35 cellular contexts compared by ENCODE assay signal in genomic region chr7:68103319-68103718, GRCh38.
"Had no signal": no experiment of that assay in that cellular context is flagged by ENCODE, and none has a peak within 500 bp of the region (broad histone marks: within the 10 kb centered on the region; RNA-seq: fewer than 3 reads in every experiment).

No MANE protein-coding gene starts in this region.

- H3K36me3 ChIP-seq: MG63 had no signal

- H3K27me3 ChIP-seq: MG63 had no signal

- H3K9me3 ChIP-seq: MG63 had no signal

- H3K4me3 ChIP-seq: MG63 had no signal

- DNase-seq: Karpas-422, Kasumi-1, MG63, MM.1S, MV-4-11, NCI-H1048, NCI-H1092, NCI-H1092 treated with DMSO at 0.1 percent for 48 hours, NCI-H1105, NCI-H1105 treated with DMSO at 0.1 percent for 48 hours, NCI-H1417, NCI-H1417 treated with DMSO at 0.1 percent for 48 hours, NCI-H1436, NCI-H1436 treated with DMSO at 0.1 percent for 48 hours, NCI-H146, NCI-H1694, NCI-H1694 treated with DMSO at 0.1 percent for 48 hours, NCI-H187, NCI-H187 treated with DMSO at 0.1 percent for 48 hours, NCI-H1930, NCI-H2029, NCI-H2029 treated with DMSO at 0.1 percent for 48 hours, NCI-H2081, NCI-H2081 treated with DMSO at 0.1 percent for 48 hours, NCI-H2107, NCI-H2171, NCI-H2171 treated with DMSO at 0.1 percent for 48 hours, NCI-H2227 treated with DMSO at 0.1 percent for 48 hours, NCI-H226, NCI-H345, NCI-H446, NCI-H446 treated with DMSO at 0.1 percent for 48 hours, NCI-H510A, NCI-H510A treated with DMSO at 0.1 percent for 48 hours, NCI-H524 had no signal
